ENCODE assay signal across 10 cellular contexts in genomic region chr5:72328172-72328571, GRCh38. TPM values are rescaled to one million over a fixed set of nuclear protein-coding genes. Genes with fewer than 3 reads are reported as not detected.
DNase-seq lines count a peak whose midpoint lies in the region; ATAC-seq and TF ChIP-seq lines count a peak whose summit lies in the region.
"Had no signal": no experiment of that assay in that cellular context is flagged by ENCODE, and none has a peak within 500 bp of the region (broad histone marks: within the 10 kb centered on the region; RNA-seq: fewer than 3 reads in every experiment).

No MANE protein-coding gene starts in this region.

- H3K4me1 ChIP-seq in breast epithelium = no peaks in the 10 kb centered on the region

- H3K36me3 ChIP-seq in breast epithelium = peaks cover 6% of the 10 kb centered on the region

- POLR2A ChIA-PET in MCF 10A (lab: Yijun Ruan, JAX) = interaction anchor here (0.6 to 1.1 kb wide), 2 partner anchors 11 to 55 kb away, joined by 3 read pairs; no protein-coding TSS in a partner anchor

- H3K9me3 ChIP-seq in breast epithelium = no peaks in the 10 kb centered on the region

- CTCF ChIA-PET in MCF 10A (lab: Yijun Ruan, JAX) = interaction anchor here (0.6 to 1.0 kb wide), 3 partner anchors 15 to 54 kb away, joined by 3 to 4 read pairs (median 4); no protein-coding TSS in a partner anchor
- CTCF ChIA-PET in activated naive CD4-positive, alpha-beta T cell treated with anti-CD3 and anti-CD28 coated beads, Interleukin-2, amount 10 ng/mL, durations not matched to agents 7 days and 5 days (lab: Charles Lee) = no interaction called here

- intact Hi-C loops in MCF 10A (cut with micrococcal nuclease) = no loop called here
- intact Hi-C loops in breast epithelium (cut with DNase I; ENCODE audit: low total_unique reads) = no loop called here

- H3K4me1 Mint-ChIP-seq in MCF 10A (ENCODE audit: insufficient read depth, unreplicated experiment) = peaks cover 40% of the 10 kb centered on the region
- H3K4me1 Mint-ChIP-seq in activated naive CD4-positive, alpha-beta T cell treated with anti-CD3 and anti-CD28 coated beads, Interleukin-2, amount 10 ng/mL, durations not matched to agents 7 days and 5 days = peaks cover 9% of the 10 kb centered on the region
- H3K4me1 Mint-ChIP-seq: B cell had no signal

- DNase-seq in MCF 10A (ENCODE audit: unreplicated experiment) (peak; percentile 89), breast epithelium (ENCODE audit: low spot score in 2 of 2) (no peak), RPMI7951 (ENCODE audit: low read depth) (peak; percentile 86), foreskin fibroblast (peak; percentile 39 to 59), superior temporal gyrus (ENCODE audit: extremely low spot score) (peak; percentile 83), NOMO-1 treated with dmso at 0.1 percent for 144 hours (lab: John Stamatoyannopoulos, UW; ENCODE audit: unreplicated experiment) (no peak)
- no peak for DNase-seq in activated naive CD4-positive, alpha-beta T cell treated with anti-CD3 and anti-CD28 coated beads, Interleukin-2, amount 10 ng/mL, durations not matched to agents 7 days and 5 days
- DNase-seq: stimulated activated CD4-positive, alpha-beta T cell treated with anti-CD3 and anti-CD28 coated beads, Interleukin-4, amount 100 ng/mL, for 4 hours had no signal

- H3K27ac Mint-ChIP-seq in MCF 10A (ENCODE audit: low read depth, unreplicated experiment) = peak overlapping the region; percentile 66
- no peak overlapping the region for H3K27ac Mint-ChIP-seq in activated naive CD4-positive, alpha-beta T cell treated with anti-CD3 and anti-CD28 coated beads, Interleukin-2, amount 10 ng/mL, durations not matched to agents 7 days and 5 days
- H3K27ac Mint-ChIP-seq: B cell had no signal

- no peak overlapping the region for H3K4me3 ChIP-seq in breast epithelium
- H3K4me3 ChIP-seq in foreskin fibroblast (ENCODE audit: low read depth in 1 of 2, low read length in 2 of 2) = no peak overlapping the region

- no peaks in the 10 kb centered on the region for H3K27me3 Mint-ChIP-seq in MCF 10A (ENCODE audit: insufficient read depth, unreplicated experiment)
- no peaks in the 10 kb centered on the region for H3K27me3 Mint-ChIP-seq in activated naive CD4-positive, alpha-beta T cell treated with anti-CD3 and anti-CD28 coated beads, Interleukin-2, amount 10 ng/mL, durations not matched to agents 7 days and 5 days
- H3K27me3 Mint-ChIP-seq: B cell had no signal

- H3K27me3 ChIP-seq in breast epithelium = no peaks in the 10 kb centered on the region

- no peak overlapping the region for H3K27ac ChIP-seq in breast epithelium

- no peak for TF ChIP-seq POLR2A in breast epithelium (IDR thresholded peaks at IDR 0.05)

- BruUV-seq in MCF 10A (replicated peaks; lab: Mats Ljungman, UMichigan) = no TSS peak

- H3K36me3 Mint-ChIP-seq in MCF 10A (ENCODE audit: insufficient read depth, unreplicated experiment) = peaks cover 73% of the 10 kb centered on the region
- H3K36me3 Mint-ChIP-seq in activated naive CD4-positive, alpha-beta T cell treated with anti-CD3 and anti-CD28 coated beads, Interleukin-2, amount 10 ng/mL, durations not matched to agents 7 days and 5 days = peaks cover 42% of the 10 kb centered on the region

- no peaks in the 10 kb centered on the region for H3K9me3 Mint-ChIP-seq in MCF 10A (ENCODE audit: unreplicated experiment)
- H3K9me3 Mint-ChIP-seq in activated naive CD4-positive, alpha-beta T cell treated with anti-CD3 and anti-CD28 coated beads, Interleukin-2, amount 10 ng/mL, durations not matched to agents 7 days and 5 days = no peaks in the 10 kb centered on the region

- no peak for TF ChIP-seq CTCF in MCF 10A (IDR thresholded peaks at IDR 0.05; ENCODE audit: unreplicated experiment)
- TF ChIP-seq CTCF in breast epithelium (IDR thresholded peaks at IDR 0.05) = no peak
- no peak for TF ChIP-seq CTCF in foreskin fibroblast (IDR thresholded peaks at IDR 0.05; ENCODE audit: low read depth, low read length)

- no peak for ATAC-seq in HG03045 (IDR thresholded peaks at IDR 0.05; ENCODE audit: unreplicated experiment)

- no peak overlapping the region for H3K4me3 Mint-ChIP-seq in MCF 10A (ENCODE audit: unreplicated experiment)
- H3K4me3 Mint-ChIP-seq in activated naive CD4-positive, alpha-beta T cell treated with anti-CD3 and anti-CD28 coated beads, Interleukin-2, amount 10 ng/mL, durations not matched to agents 7 days and 5 days = no peak overlapping the region
- H3K4me3 Mint-ChIP-seq: B cell had no signal

RNA-seq across cellular contexts. Expression of gene PTCD2, which starts 8.0 kb away (rescaled TPM):
- total RNA-seq in MCF 10A (2022) = 20.3 and 20.6 TPM in 2 replicates
- 10 to 100 TPM in 1 of 3 donors, 1 to 10 TPM in 2; 5.6 to 10.1 (median 7.5) TPM for total RNA-seq in breast epithelium
- 14.0 and 15.3 TPM in 2 replicates for total RNA-seq in RPMI7951 (2014; rRNA removed; shearing (Covaris generic))

RNA-seq across cellular contexts. Expression of gene MRPS27, which starts 8.1 kb away (rescaled TPM):
- total RNA-seq in MCF 10A (2022) (60.8 and 68.5 TPM in 2 replicates), breast epithelium (10 to 100 TPM; 47.8 to 71.3 (median 51.8) TPM)
- 60.1 and 70.4 TPM in 2 replicates for total RNA-seq in RPMI7951 (2014; rRNA removed; shearing (Covaris generic))

Comparison
In these comparisons a context has a peak if more than half of its experiments do, and no peak if none do; other contexts are left out.
1. DNase-seq: peak in MCF 10A (single experiment), RPMI7951 (single experiment), foreskin fibroblast (2 of 2) and superior temporal gyrus (single experiment); none in breast epithelium (0 of 2), NOMO-1 treated with dmso at 0.1 percent for 144 hours (single experiment) and activated naive CD4-positive, alpha-beta T cell treated with anti-CD3 and anti-CD28 coated beads, Interleukin-2, amount 10 ng/mL, durations not matched to agents 7 days and 5 days (single experiment).